ENCODE assay signal across 12 cellular contexts in genomic region chr12:6369916-6370575, GRCh38. TPM values are rescaled to one million over a fixed set of nuclear protein-coding genes. Genes with fewer than 3 reads are reported as not detected.
A peak's percentile ranks its signal among the peaks of the same experiment; 100 is the strongest.
DNase-seq lines count a peak whose midpoint lies in the region; ATAC-seq, FAIRE-seq and TF ChIP-seq lines count a peak whose summit lies in the region.
"Had no signal": no experiment of that assay in that cellular context is flagged by ENCODE, and none has a peak within 500 bp of the region (broad histone marks: within the 10 kb centered on the region; RNA-seq: fewer than 3 reads in every experiment).

No MANE protein-coding gene starts in this region.

- peaks cover 37 to 46% of the 10 kb centered on the region in 2 donors for H3K4me1 ChIP-seq in adrenal gland (replicated peaks in 1 of 2)
- H3K4me1 ChIP-seq in kidney (ENCODE audit: control insufficient read depth in 1 of 2, insufficient read depth in 1 of 2, low read depth in 1 of 2, low read length in 2 of 2): peaks cover 18 to 28% of the 10 kb centered on the region in 2 donors
- peaks cover 18 to 60% (median 33%) of the 10 kb centered on the region in 4 donors for H3K4me1 ChIP-seq in stomach

- H3K9ac ChIP-seq in kidney (ENCODE audit: low read length in 2 of 2): peak overlapping the region; percentile 66 to 78

- WGBS in adrenal gland, 4 donors: 76 to 86% (median 78%) methylated on average over 9 of the region's 9 CpGs
- WGBS in stomach, 5 donors: 80 to 87% (median 85%) methylated on average over 9 of the region's 9 CpGs

- no peak overlapping the region for H3K4me3 ChIP-seq in adrenal gland
- peak overlapping the region; percentile 54 to 72 for H3K4me3 ChIP-seq in kidney (ENCODE audit: low read length in 2 of 2)
- H3K4me3 ChIP-seq in stomach: peak overlapping the region in 1 of 4 donors; percentile 52
- H3K4me3 ChIP-seq: esophagus muscularis mucosa, lung had no signal

- H3K9me3 ChIP-seq in adrenal gland (replicated peaks in 1 of 3): no peaks in the 10 kb centered on the region
- no peaks in the 10 kb centered on the region for H3K9me3 ChIP-seq in kidney (ENCODE audit: control insufficient read depth in 1 of 2, low read length in 2 of 2)
- H3K9me3 ChIP-seq in stomach: no peaks in the 10 kb centered on the region
- H3K9me3 ChIP-seq: esophagus muscularis mucosa had no signal

- no peak for FAIRE-seq in kidney (lab: Jason Lieb, UNC)

- intact Hi-C loops in adrenal gland (cut with DNase I) (no loop called here), kidney (cut with DNase I) (no loop called here), stomach (cut with DNase I; ENCODE audit: low total_unique reads) (no loop called here)

- TF ChIP-seq EP300 in stomach (IDR thresholded peaks at IDR 0.05): no peak

- POLR2A ChIA-PET in GM10248 (lab: Yijun Ruan, JAX): no interaction called here

- peak; percentile 51 for DNase-seq in HCEC 1CT
- DNase-seq in adrenal gland: peak in 6 of 7 donors; percentile 67 to 86 (median 77)
- peak; percentile 46 for DNase-seq in kidney
- DNase-seq in stomach: no peak
- no peak for DNase-seq in DMS114 treated with DMSO at 0.1 percent for 48 hours (lab: John Stamatoyannopoulos, UW; ENCODE audit: unreplicated experiment)
- no peak for DNase-seq in GM10248 (ENCODE audit: extremely low spot score)
- DNase-seq: anterior cingulate cortex, GOT3 had no signal

- peak overlapping the region in 3 of 5 donors; percentile 68 to 85 (median 75) for H3K27ac ChIP-seq in adrenal gland
- peak overlapping the region; percentile 88 to 94 for H3K27ac ChIP-seq in kidney (ENCODE audit: low read depth in 2 of 2, low read length in 2 of 2)
- peak overlapping the region in 4 of 5 donors; percentile 89 to 95 (median 94) for H3K27ac ChIP-seq in stomach

- H3K36me3 ChIP-seq in adrenal gland (replicated peaks in 1 of 2) (no peaks in the 10 kb centered on the region), kidney (ENCODE audit: control insufficient read depth in 1 of 2, insufficient read depth in 2 of 2, low read length in 2 of 2) (no peaks in the 10 kb centered on the region), stomach (no peaks in the 10 kb centered on the region)
- H3K36me3 ChIP-seq: esophagus muscularis mucosa had no signal

- H3K27me3 ChIP-seq in adrenal gland (no peaks in the 10 kb centered on the region), stomach (no peaks in the 10 kb centered on the region)
- H3K27me3 ChIP-seq: esophagus muscularis mucosa had no signal

- TF ChIP-seq CTCF in adrenal gland (IDR thresholded peaks at IDR 0.05) (no peak), kidney (IDR thresholded peaks at IDR 0.05; ENCODE audit: borderline replicate concordance, extremely low read depth, insufficient read depth) (no peak), stomach (IDR thresholded peaks at IDR 0.05) (no peak), GM10248 (IDR thresholded peaks at IDR 0.05; ENCODE audit: control extremely low read depth, extremely low read depth, low read depth, missing control alignments) (no peak)

- ATAC-seq in GM18861 (IDR thresholded peaks at IDR 0.05; ENCODE audit: unreplicated experiment): no peak
- no peak for ATAC-seq in HG02973 (IDR thresholded peaks at IDR 0.05; ENCODE audit: unreplicated experiment)

- CTCF ChIA-PET in GM10248 (lab: Yijun Ruan, JAX): interaction anchor here (0.8 to 1.0 kb wide), 2 partner anchors 19 to 31 kb away, joined by 3 read pairs; no protein-coding TSS in a partner anchor

- TF ChIP-seq POLR2A in adrenal gland (IDR thresholded peaks at IDR 0.05) (no peak), stomach (IDR thresholded peaks at IDR 0.05) (no peak)

RNA-seq across cellular contexts. Expression of gene SCNN1A, which starts 5.3 kb away (rescaled TPM):
- total RNA-seq in adrenal gland (10 to 100 TPM in 7 of 8 donors, 1 to 10 TPM in 1; 7.6 to 38.0 (median 17.3) TPM), kidney (452 TPM), stomach (100 to 1,000 TPM in 4 of 5 donors, 10 to 100 TPM in 1; 63.3 to 486 (median 277) TPM)
- polyA plus RNA-seq in adrenal gland (1 to 10 TPM; 4.3 to 5.3 (median 5.1) TPM), kidney (ENCODE audit: insufficient read depth, low read depth, low replicate concordance) (225 TPM), stomach (10 to 100 TPM; 16.6 to 98.0 (median 47.5) TPM)

RNA-seq across cellular contexts. Expression of gene LTBR, which starts 13.9 kb away (rescaled TPM):
- 100 to 1,000 TPM; 108 to 295 (median 174) TPM for total RNA-seq in adrenal gland
- 100 to 1,000 TPM in 2 of 3 donors, 10 to 100 TPM in 1; 71.0 to 165 (median 119) TPM for polyA plus RNA-seq in adrenal gland
- total RNA-seq in kidney: 114 TPM
- 77.8 TPM for polyA plus RNA-seq in kidney (ENCODE audit: insufficient read depth, low read depth, low replicate concordance)
- 100 to 1,000 TPM in 3 of 5 donors, 10 to 100 TPM in 2; 27.5 to 471 (median 126) TPM for total RNA-seq in stomach
- 10 to 100 TPM; 47.3 to 76.3 (median 48.3) TPM for polyA plus RNA-seq in stomach

RNA-seq across cellular contexts. Expression of gene TNFRSF1A, which starts 28.2 kb away (rescaled TPM):
- total RNA-seq in adrenal gland (100 to 1,000 TPM; 181 to 386 (median 262) TPM), kidney (186 TPM), stomach (100 to 1,000 TPM in 4 of 5 donors, 10 to 100 TPM in 1; 91.6 to 432 (median 152) TPM)
- polyA plus RNA-seq in adrenal gland (100 to 1,000 TPM in 2 of 3 donors, 10 to 100 TPM in 1; 91.8 to 167 (median 160) TPM), kidney (ENCODE audit: insufficient read depth, low read depth, low replicate concordance) (99.6 TPM), stomach (10 to 100 TPM; 35.2 to 64.4 (median 38.5) TPM)

RNA-seq across cellular contexts. Expression of gene PLEKHG6, which starts 59.6 kb away (rescaled TPM):
- total RNA-seq in adrenal gland (1 to 10 TPM in 2 of 8 donors, under 1 TPM in 5, not detected in 1; 0.23 to 1.9 (median 0.51) TPM), kidney (2.5 TPM), stomach (100 to 1,000 TPM in 1 of 5 donors, 10 to 100 TPM in 3, 1 to 10 TPM in 1; 6.4 to 101 (median 16.2) TPM)
- polyA plus RNA-seq in adrenal gland (1 to 10 TPM in 1 of 3 donors, under 1 TPM in 1, not detected in 1; 0.32 to 5.8 TPM), kidney (ENCODE audit: insufficient read depth, low read depth, low replicate concordance) (2.9 TPM), stomach (10 to 100 TPM in 2 of 3 donors, 1 to 10 TPM in 1; 5.9 to 32.3 (median 27.0) TPM)

Comparison
In these comparisons a context has a peak if more than half of its experiments do, and no peak if none do; other contexts are left out.
1. DNase-seq: peak in HCEC 1CT (single experiment), adrenal gland (6 of 7) and kidney (single experiment); none in stomach (single experiment), DMS114 treated with DMSO at 0.1 percent for 48 hours (single experiment) and GM10248 (single experiment).
2. H3K4me3 ChIP-seq: peak in kidney (2 of 2); none in adrenal gland (0 of 4).
3. Peak in every context shown above with its lines, with median percentiles within 50 percentile points of each other: H3K27ac ChIP-seq.